In the genomic region with DNA sequence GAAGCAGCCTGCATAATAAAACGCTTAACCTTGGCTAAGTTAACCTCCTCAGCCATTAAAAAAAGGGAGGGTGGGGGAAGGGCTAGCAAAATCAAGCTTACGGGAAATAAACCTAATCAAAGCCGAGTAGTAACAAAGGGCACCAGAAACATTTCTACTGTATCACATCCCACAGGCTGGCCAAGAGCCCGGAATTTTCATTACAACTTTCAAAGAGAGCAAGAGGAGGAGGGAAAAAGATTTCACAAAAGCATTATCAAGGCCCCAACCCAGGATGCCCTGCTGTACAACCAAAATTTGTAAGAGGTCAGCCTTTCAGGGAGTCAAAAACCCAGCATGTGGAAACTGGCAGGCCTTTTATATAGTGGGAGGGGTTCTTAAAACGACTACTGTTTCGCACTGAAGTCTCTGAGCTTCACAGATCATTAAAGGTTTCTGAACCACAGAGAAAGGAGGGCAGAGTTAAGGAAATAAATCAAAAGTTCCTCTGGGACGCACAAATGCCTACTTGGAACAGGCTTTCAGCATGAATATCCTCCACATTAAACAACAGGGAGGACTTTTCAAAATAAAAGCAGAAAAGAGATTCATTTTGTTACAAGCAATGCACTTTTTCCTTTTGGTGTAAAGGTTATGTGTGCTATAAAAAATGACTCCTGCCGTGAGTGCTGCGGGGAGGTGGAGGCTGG, we compare ENCODE assay signal across 8 cellular contexts.
DNase-seq lines count a peak whose midpoint lies in the region; ATAC-seq and TF ChIP-seq lines count a peak whose summit lies in the region.

No MANE protein-coding gene starts in this region.

- H3K9me3 Mint-ChIP-seq in natural killer cell treated with Interleukin-12 subunit alpha and Interleukin-12 subunit beta and Interleukin-15 and Interleukin-18, amount 100 ng/mL, for 72 hours, result no peaks in the 10 kb centered on the region
- no peaks in the 10 kb centered on the region for H3K9me3 Mint-ChIP-seq in natural killer cell

- H3K4me3 ChIP-seq in ectodermal cell (ENCODE audit: insufficient read depth, low read depth, low read length), result no peak overlapping the region
- H3K4me3 ChIP-seq in muscle layer of duodenum (ENCODE audit: low read depth in 1 of 2, low read length in 2 of 2), result peak overlapping the region; percentile 26 to 32

- no peak overlapping the region for H3K4me3 Mint-ChIP-seq in natural killer cell treated with Interleukin-12 subunit alpha and Interleukin-12 subunit beta and Interleukin-15 and Interleukin-18, amount 100 ng/mL, for 72 hours
- H3K4me3 Mint-ChIP-seq in natural killer cell, result no peak overlapping the region

- no peak for DNase-seq in natural killer cell treated with Interleukin-12 subunit alpha and Interleukin-12 subunit beta and Interleukin-15 and Interleukin-18, amount 100 ng/mL, for 72 hours (ENCODE audit: low spot score)
- DNase-seq in natural killer cell (no peak), DMS53 treated with DMSO at 0.1 percent for 48 hours (lab: John Stamatoyannopoulos, UW; ENCODE audit: unreplicated experiment) (no peak), NCI-H1436 treated with DMSO at 0.1 percent for 48 hours (lab: John Stamatoyannopoulos, UW) (no peak), SK-N-DZ (ENCODE audit: low spot score) (no peak)

- WGBS in ectodermal cell, 2 experiments, result 32 to 33% methylated on average over 9 of the region's 9 CpGs

- H3K36me3 ChIP-seq in ectodermal cell (ENCODE audit: control insufficient read depth, insufficient read depth, low read length) (no peaks in the 10 kb centered on the region), muscle layer of duodenum (ENCODE audit: control insufficient read depth in 1 of 2, insufficient read depth in 2 of 2, low read length in 2 of 2) (peaks cover 0 to 5% of the 10 kb centered on the region in 2 donors)

- ATAC-seq in natural killer cell treated with Interleukin-12 subunit alpha and Interleukin-12 subunit beta and Interleukin-15 and Interleukin-18, amount 100 ng/mL, for 72 hours, result no peak
- no peak for ATAC-seq in natural killer cell
- ATAC-seq in HG02610 (IDR thresholded peaks at IDR 0.05; ENCODE audit: unreplicated experiment), result no peak

- no peaks in the 10 kb centered on the region for H3K27me3 ChIP-seq in ectodermal cell (ENCODE audit: control insufficient read depth, insufficient read depth, low read length, poor library complexity, severe bottlenecking)
- no peaks in the 10 kb centered on the region for H3K27me3 ChIP-seq in muscle layer of duodenum (ENCODE audit: low read depth, low read length)

- peak overlapping the region; percentile 69 for H3K27ac ChIP-seq in ectodermal cell (ENCODE audit: insufficient read depth, low read depth, low read length, poor library complexity, severe bottlenecking)
- peak overlapping the region; percentile 78 for H3K27ac ChIP-seq in muscle layer of duodenum (ENCODE audit: low read length)

- H3K9me3 ChIP-seq in ectodermal cell (ENCODE audit: control insufficient read depth, low read length) (no peaks in the 10 kb centered on the region), muscle layer of duodenum (ENCODE audit: control insufficient read depth in 1 of 2, low read length in 2 of 2) (no peaks in the 10 kb centered on the region)

- intact Hi-C loops in natural killer cell (cut with micrococcal nuclease), result no loop called here

- no peak for TF ChIP-seq CTCF in natural killer cell (IDR thresholded peaks at IDR 0.05)

- H3K4me1 ChIP-seq in ectodermal cell (ENCODE audit: control insufficient read depth, insufficient read depth, low read length), result peaks cover 39% of the 10 kb centered on the region
- H3K4me1 ChIP-seq in muscle layer of duodenum (ENCODE audit: control insufficient read depth in 1 of 2, insufficient read depth in 2 of 2, low read length in 2 of 2), result peaks cover 47 to 68% of the 10 kb centered on the region in 2 donors

- peaks cover 0 to 2% of the 10 kb centered on the region in 2 donors for H3K27me3 Mint-ChIP-seq in natural killer cell treated with Interleukin-12 subunit alpha and Interleukin-12 subunit beta and Interleukin-15 and Interleukin-18, amount 100 ng/mL, for 72 hours
- peaks cover 0 to 3% of the 10 kb centered on the region in 2 donors for H3K27me3 Mint-ChIP-seq in natural killer cell (ENCODE audit: low read depth in 2 of 2)

- peaks cover 20% of the 10 kb centered on the region in 2 donors for H3K4me1 Mint-ChIP-seq in natural killer cell treated with Interleukin-12 subunit alpha and Interleukin-12 subunit beta and Interleukin-15 and Interleukin-18, amount 100 ng/mL, for 72 hours (ENCODE audit: low read depth in 2 of 2)
- H3K4me1 Mint-ChIP-seq in natural killer cell, result peaks cover 15 to 27% of the 10 kb centered on the region in 2 donors

- H3K27ac Mint-ChIP-seq in natural killer cell treated with Interleukin-12 subunit alpha and Interleukin-12 subunit beta and Interleukin-15 and Interleukin-18, amount 100 ng/mL, for 72 hours, result peak overlapping the region; percentile 37 to 66
- H3K27ac Mint-ChIP-seq in natural killer cell, result peak overlapping the region in 1 of 2 donors; percentile 75

- H3K36me3 Mint-ChIP-seq in natural killer cell treated with Interleukin-12 subunit alpha and Interleukin-12 subunit beta and Interleukin-15 and Interleukin-18, amount 100 ng/mL, for 72 hours, result peaks cover 4% of the 10 kb centered on the region
- H3K36me3 Mint-ChIP-seq in natural killer cell, result no peaks in the 10 kb centered on the region
